ENCODE assay signal across 35 cellular contexts in the genomic region with DNA sequence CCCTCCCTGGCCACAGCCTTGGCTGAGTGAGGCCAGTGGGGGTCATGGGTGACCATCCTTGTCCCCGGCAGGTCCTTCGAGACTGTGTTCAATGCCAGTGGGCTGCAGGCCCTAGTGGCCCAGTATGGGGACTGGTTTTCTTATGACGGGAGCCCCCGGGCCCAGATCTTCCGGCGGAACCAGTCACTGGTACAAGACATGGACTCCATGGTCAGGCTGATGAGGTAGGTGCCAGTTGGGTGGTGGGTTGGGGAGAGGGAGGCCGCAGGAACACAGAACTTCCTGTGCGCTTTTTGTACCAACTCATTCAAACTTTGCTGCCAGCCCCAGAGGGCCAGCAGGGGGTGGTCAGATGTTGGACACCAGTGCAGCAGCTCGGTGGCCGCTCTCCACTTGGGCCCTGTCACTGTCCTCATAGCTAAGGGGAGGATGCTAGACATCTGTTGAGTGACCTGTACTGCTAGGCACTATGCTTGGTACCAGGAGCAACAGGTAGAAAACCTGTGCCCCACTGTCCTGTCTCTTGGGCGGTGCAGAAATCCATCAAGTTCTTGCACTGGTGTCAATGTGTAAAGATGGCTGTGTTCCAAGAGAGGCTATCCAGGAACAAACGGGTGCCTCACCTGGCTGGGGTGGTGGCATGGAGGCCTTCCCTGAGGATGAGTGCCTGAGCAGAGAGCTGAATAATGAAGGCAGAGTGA. TPM values are rescaled to one million over a fixed set of nuclear protein-coding genes. Genes with fewer than 3 reads are reported as not detected.
"Had no signal": no experiment of that assay in that cellular context is flagged by ENCODE, and none has a peak within 500 bp of the region (broad histone marks: within the 10 kb centered on the region; RNA-seq: fewer than 3 reads in every experiment).

No MANE protein-coding gene starts in this region.

- H3K4me1 Mint-ChIP-seq: activated CD4-positive, alpha-beta memory T cell treated with anti-CD3 and anti-CD28 coated beads, Interleukin-2, amount 10 ng/mL, durations not matched to agents 7 days and 5 days; activated CD4-positive, alpha-beta T cell treated with anti-CD3 and anti-CD28 coated beads for 36 hours; activated CD4-positive, alpha-beta T cell treated with anti-CD3 and anti-CD28 coated beads, Interleukin-2, amount 10 ng/mL, durations not matched to agents 7 days and 5 days; activated CD8-positive, alpha-beta memory T cell treated with anti-CD3 and anti-CD28 coated beads, Interleukin-2, amount 10 ng/mL, durations not matched to agents 7 days and 5 days; activated naive CD4-positive, alpha-beta T cell treated with anti-CD3 and anti-CD28 coated beads, Interleukin-2, amount 10 ng/mL, durations not matched to agents 7 days and 5 days; activated naive CD4-positive, alpha-beta T cell treated with anti-CD3 and anti-CD28 coated beads, Interleukin-2, amount 50 U/mL, for 24 hours; activated naive CD8-positive, alpha-beta T cell treated with anti-CD3 and anti-CD28 coated beads, Interleukin-2, amount 10 ng/mL, durations not matched to agents 7 days and 5 days; activated naive CD8-positive, alpha-beta T cell treated with anti-CD3 and anti-CD28 coated beads, Interleukin-2, amount 50 U/mL, for 24 hours; brain; WTC11 had no signal

- DNase-seq: activated CD4-positive, alpha-beta memory T cell treated with anti-CD3 and anti-CD28 coated beads, Interleukin-2, amount 10 ng/mL, durations not matched to agents 7 days and 5 days; activated CD4-positive, alpha-beta T cell treated with anti-CD3 and anti-CD28 coated beads for 1 hour; activated CD4-positive, alpha-beta T cell treated with anti-CD3 and anti-CD28 coated beads for 36 hours; activated CD4-positive, alpha-beta T cell treated with anti-CD3 and anti-CD28 coated beads for 48 hours; activated CD4-positive, alpha-beta T cell treated with anti-CD3 and anti-CD28 coated beads, Interleukin-2, amount 10 ng/mL, durations not matched to agents 7 days and 5 days; activated CD4-positive, alpha-beta T cell treated with anti-CD3 and anti-CD28 coated beads, Interleukin-2, amount 50 U/mL, for 48 hours; activated CD4-positive, CD25-positive, alpha-beta regulatory T cell; activated CD8-positive, alpha-beta memory T cell treated with anti-CD3 and anti-CD28 coated beads for 24 hours; activated CD8-positive, alpha-beta memory T cell treated with anti-CD3 and anti-CD28 coated beads, Interleukin-2, amount 10 ng/mL, durations not matched to agents 7 days and 5 days; activated CD8-positive, alpha-beta memory T cell treated with anti-CD3 and anti-CD28 coated beads, Interleukin-2, amount 50 U/mL, for 48 hours; activated CD8-positive, alpha-beta T cell treated with anti-CD3 and anti-CD28 coated beads, Interleukin-2, amount 10 ng/mL, durations not matched to agents 7 days and 5 days; activated effector memory CD4-positive, alpha-beta T cell treated with Interleukin-2 at 50 U/mL for 16 hours; activated gamma-delta T cell; activated naive CD4-positive, alpha-beta T cell treated with anti-CD3 and anti-CD28 coated beads, Interleukin-2, amount 10 ng/mL, durations not matched to agents 7 days and 5 days; activated naive CD4-positive, alpha-beta T cell treated with Interleukin-2 at 50 U/mL for 16 hours; activated naive CD8-positive, alpha-beta T cell treated with anti-CD3 and anti-CD28 coated beads, Interleukin-2, amount 10 ng/mL, durations not matched to agents 7 days and 5 days; activated naive CD8-positive, alpha-beta T cell treated with anti-CD3 and anti-CD28 coated beads, Interleukin-2, amount 50 U/mL, for 24 hours; activated T-cell treated with anti-CD3 and anti-CD28 coated beads, Interleukin-2, amount 50 U/mL, for 24 hours; activated T-cell treated with anti-CD3 and anti-CD28 coated beads, Interleukin-2, amount 50 U/mL, for 48 hours; amygdala; anterior cingulate cortex; central memory CD4-positive, alpha-beta T cell; T-helper 2 cell; T-helper 9 cell; WERI-Rb-1 had no signal

- H3K4me3 Mint-ChIP-seq: activated CD4-positive, alpha-beta memory T cell treated with anti-CD3 and anti-CD28 coated beads, Interleukin-2, amount 10 ng/mL, durations not matched to agents 7 days and 5 days; activated CD4-positive, alpha-beta T cell treated with anti-CD3 and anti-CD28 coated beads for 36 hours; activated CD4-positive, alpha-beta T cell treated with anti-CD3 and anti-CD28 coated beads, Interleukin-2, amount 10 ng/mL, durations not matched to agents 7 days and 5 days; activated CD8-positive, alpha-beta memory T cell treated with anti-CD3 and anti-CD28 coated beads, Interleukin-2, amount 10 ng/mL, durations not matched to agents 7 days and 5 days; activated CD8-positive, alpha-beta T cell treated with anti-CD3 and anti-CD28 coated beads, Interleukin-2, amount 10 ng/mL, durations not matched to agents 7 days and 5 days; activated naive CD4-positive, alpha-beta T cell treated with anti-CD3 and anti-CD28 coated beads, Interleukin-2, amount 10 ng/mL, durations not matched to agents 7 days and 5 days; activated naive CD4-positive, alpha-beta T cell treated with anti-CD3 and anti-CD28 coated beads, Interleukin-2, amount 50 U/mL, for 24 hours; activated naive CD8-positive, alpha-beta T cell; activated naive CD8-positive, alpha-beta T cell treated with anti-CD3 and anti-CD28 coated beads, Interleukin-2, amount 10 ng/mL, durations not matched to agents 7 days and 5 days; activated naive CD8-positive, alpha-beta T cell treated with anti-CD3 and anti-CD28 coated beads, Interleukin-2, amount 50 U/mL, for 24 hours; activated T-cell treated with anti-CD3 and anti-CD28 coated beads, Interleukin-2, amount 50 U/mL, for 24 hours; brain; T-helper 2 cell treated with Interferon-gamma antibody and Interleukin-4, amounts not matched to agents 5 μg/mL and 100 μg/mL, for 36 hours; WTC11 had no signal

- H3K4me1 ChIP-seq: ascending aorta had no signal

- H3K4me3 ChIP-seq: ascending aorta had no signal

- H3K27ac Mint-ChIP-seq: activated CD4-positive, alpha-beta memory T cell treated with anti-CD3 and anti-CD28 coated beads, Interleukin-2, amount 10 ng/mL, durations not matched to agents 7 days and 5 days; activated CD4-positive, alpha-beta T cell treated with anti-CD3 and anti-CD28 coated beads for 36 hours; activated CD4-positive, alpha-beta T cell treated with anti-CD3 and anti-CD28 coated beads, Interleukin-2, amount 10 ng/mL, durations not matched to agents 7 days and 5 days; activated CD8-positive, alpha-beta memory T cell treated with anti-CD3 and anti-CD28 coated beads, Interleukin-2, amount 10 ng/mL, durations not matched to agents 7 days and 5 days; activated CD8-positive, alpha-beta T cell treated with anti-CD3 and anti-CD28 coated beads, Interleukin-2, amount 10 ng/mL, durations not matched to agents 7 days and 5 days; activated naive CD4-positive, alpha-beta T cell treated with anti-CD3 and anti-CD28 coated beads, Interleukin-2, amount 10 ng/mL, durations not matched to agents 7 days and 5 days; activated naive CD4-positive, alpha-beta T cell treated with anti-CD3 and anti-CD28 coated beads, Interleukin-2, amount 50 U/mL, for 24 hours; activated naive CD8-positive, alpha-beta T cell; activated naive CD8-positive, alpha-beta T cell treated with anti-CD3 and anti-CD28 coated beads, Interleukin-2, amount 10 ng/mL, durations not matched to agents 7 days and 5 days; activated naive CD8-positive, alpha-beta T cell treated with anti-CD3 and anti-CD28 coated beads, Interleukin-2, amount 50 U/mL, for 24 hours; activated T-cell treated with anti-CD3 and anti-CD28 coated beads, Interleukin-2, amount 50 U/mL, for 24 hours; activated T-helper 2 cell treated with anti-CD3 and anti-CD28 coated beads, Interferon-gamma antibody, Interleukin-2, Interleukin-4, amounts not matched to agents 10 μg/mL and 5 μg/mL and 100 μg/mL, durations not matched to agents 14 hours and 24 hours and 36 hours; brain; WTC11 had no signal

- H3K9me3 Mint-ChIP-seq: activated CD4-positive, alpha-beta memory T cell treated with anti-CD3 and anti-CD28 coated beads, Interleukin-2, amount 10 ng/mL, durations not matched to agents 7 days and 5 days; activated CD4-positive, alpha-beta T cell treated with anti-CD3 and anti-CD28 coated beads, Interleukin-2, amount 10 ng/mL, durations not matched to agents 7 days and 5 days; activated naive CD4-positive, alpha-beta T cell treated with anti-CD3 and anti-CD28 coated beads, Interleukin-2, amount 10 ng/mL, durations not matched to agents 7 days and 5 days; activated naive CD4-positive, alpha-beta T cell treated with anti-CD3 and anti-CD28 coated beads, Interleukin-2, amount 50 U/mL, for 24 hours; activated naive CD8-positive, alpha-beta T cell treated with anti-CD3 and anti-CD28 coated beads, Interleukin-2, amount 10 ng/mL, durations not matched to agents 7 days and 5 days; activated naive CD8-positive, alpha-beta T cell treated with anti-CD3 and anti-CD28 coated beads, Interleukin-2, amount 50 U/mL, for 24 hours; activated T-cell treated with anti-CD3 and anti-CD28 coated beads, Interleukin-2, amount 50 U/mL, for 24 hours; activated T-helper 2 cell treated with anti-CD3 and anti-CD28 coated beads, Interferon-gamma antibody, Interleukin-2, Interleukin-4, amounts not matched to agents 10 μg/mL and 5 μg/mL and 100 μg/mL, durations not matched to agents 14 hours and 24 hours and 36 hours; brain; T-helper 2 cell treated with Interferon-gamma antibody and Interleukin-4, amounts not matched to agents 5 μg/mL and 100 μg/mL, for 36 hours; WTC11 had no signal

- H3K9me3 ChIP-seq: ascending aorta had no signal

- H3K27ac ChIP-seq: ascending aorta, WERI-Rb-1 had no signal

- H3K36me3 Mint-ChIP-seq: activated CD8-positive, alpha-beta memory T cell treated with anti-CD3 and anti-CD28 coated beads, Interleukin-2, amount 10 ng/mL, durations not matched to agents 7 days and 5 days; activated naive CD4-positive, alpha-beta T cell treated with anti-CD3 and anti-CD28 coated beads, Interleukin-2, amount 50 U/mL, for 24 hours had no signal

- ATAC-seq: activated CD4-positive, alpha-beta T cell treated with anti-CD3 and anti-CD28 coated beads for 36 hours; activated CD4-positive, CD25-positive, alpha-beta regulatory T cell treated with anti-CD3 and anti-CD28 coated beads, Interleukin-2, amount 50 U/mL, for 24 hours; activated CD8-positive, alpha-beta memory T cell treated with anti-CD3 and anti-CD28 coated beads, Interleukin-2, amount 10 ng/mL, durations not matched to agents 7 days and 5 days; activated CD8-positive, alpha-beta T cell treated with anti-CD3 and anti-CD28 coated beads, Interleukin-2, amount 10 ng/mL, durations not matched to agents 7 days and 5 days; activated naive CD8-positive, alpha-beta T cell treated with anti-CD3 and anti-CD28 coated beads, Interleukin-2, amount 50 U/mL, for 24 hours; WTC11 had no signal

- H3K27me3 Mint-ChIP-seq: activated CD4-positive, alpha-beta memory T cell treated with anti-CD3 and anti-CD28 coated beads, Interleukin-2, amount 10 ng/mL, durations not matched to agents 7 days and 5 days; activated CD4-positive, alpha-beta T cell treated with anti-CD3 and anti-CD28 coated beads for 36 hours; activated CD4-positive, alpha-beta T cell treated with anti-CD3 and anti-CD28 coated beads, Interleukin-2, amount 10 ng/mL, durations not matched to agents 7 days and 5 days; activated CD8-positive, alpha-beta memory T cell treated with anti-CD3 and anti-CD28 coated beads, Interleukin-2, amount 10 ng/mL, durations not matched to agents 7 days and 5 days; activated naive CD4-positive, alpha-beta T cell treated with anti-CD3 and anti-CD28 coated beads, Interleukin-2, amount 10 ng/mL, durations not matched to agents 7 days and 5 days; activated naive CD4-positive, alpha-beta T cell treated with anti-CD3 and anti-CD28 coated beads, Interleukin-2, amount 50 U/mL, for 24 hours; activated naive CD8-positive, alpha-beta T cell; activated naive CD8-positive, alpha-beta T cell treated with anti-CD3 and anti-CD28 coated beads, Interleukin-2, amount 10 ng/mL, durations not matched to agents 7 days and 5 days; activated naive CD8-positive, alpha-beta T cell treated with anti-CD3 and anti-CD28 coated beads, Interleukin-2, amount 50 U/mL, for 24 hours; activated T-cell treated with anti-CD3 and anti-CD28 coated beads, Interleukin-2, amount 50 U/mL, for 24 hours; brain had no signal

- FAIRE-seq: colon had no signal

RNA-seq across cellular contexts. Expression of a gene that starts 16.7 kb away (rescaled TPM):
- total RNA-seq: activated CD4-positive, alpha-beta memory T cell treated with anti-CD3 and anti-CD28 coated beads, Interleukin-2, amount 10 ng/mL, durations not matched to agents 7 days and 5 days; activated CD4-positive, alpha-beta T cell treated with anti-CD3 and anti-CD28 coated beads for 36 hours; activated CD4-positive, alpha-beta T cell treated with anti-CD3 and anti-CD28 coated beads, Interleukin-2, amount 10 ng/mL, durations not matched to agents 7 days and 5 days; activated CD8-positive, alpha-beta memory T cell treated with anti-CD3 and anti-CD28 coated beads, Interleukin-2, amount 10 ng/mL, durations not matched to agents 7 days and 5 days; activated CD8-positive, alpha-beta T cell treated with anti-CD3 and anti-CD28 coated beads, Interleukin-2, amount 10 ng/mL, durations not matched to agents 7 days and 5 days; activated T-helper 2 cell treated with anti-CD3 and anti-CD28 coated beads, Interferon-gamma antibody, Interleukin-2, Interleukin-4, amounts not matched to agents 10 μg/mL and 5 μg/mL and 100 μg/mL, durations not matched to agents 14 hours and 24 hours and 36 hours; cerebellum had no signal

RNA-seq across cellular contexts. Expression of a gene that starts 35.2 kb away (rescaled TPM):
- total RNA-seq: activated CD4-positive, alpha-beta memory T cell treated with anti-CD3 and anti-CD28 coated beads, Interleukin-2, amount 10 ng/mL, durations not matched to agents 7 days and 5 days had no signal
